30 cellular contexts compared by ENCODE assay signal in the genomic region with DNA sequence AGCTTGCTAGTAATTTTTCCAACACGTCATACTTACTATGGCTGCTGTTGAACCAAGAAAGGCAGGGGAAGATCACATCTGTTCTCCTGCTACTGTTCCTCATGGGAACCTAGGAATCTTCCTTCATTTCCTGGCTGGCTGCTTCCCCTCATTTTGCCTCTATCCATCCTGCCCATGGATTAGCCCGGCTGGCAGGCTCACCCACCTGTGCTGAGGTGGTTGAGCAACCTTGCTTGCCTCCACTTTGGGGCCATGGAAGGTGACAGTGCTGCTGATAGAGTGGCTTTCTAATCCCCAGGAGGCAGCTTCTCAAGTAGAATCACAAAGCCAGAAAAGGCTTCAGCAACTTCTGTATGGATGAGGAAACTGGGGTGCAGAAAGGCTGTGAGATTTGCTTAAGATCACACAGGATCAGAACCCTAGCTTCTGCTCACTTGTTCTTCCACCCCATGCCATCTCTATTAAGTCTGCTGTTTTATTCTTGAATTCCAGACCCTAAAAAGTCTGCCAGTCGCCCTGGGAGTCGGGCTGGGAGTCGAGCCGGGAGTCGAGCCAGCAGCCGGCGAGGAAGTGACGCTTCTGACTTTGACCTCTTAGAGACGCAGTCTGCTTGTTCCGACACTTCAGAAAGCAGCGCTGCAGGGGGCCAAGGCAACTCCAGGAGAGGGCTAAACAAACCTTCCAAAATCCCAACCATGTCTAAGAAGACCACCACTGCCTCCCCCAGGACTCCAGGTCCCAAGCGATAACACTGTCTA. TPM values are rescaled to one million over a fixed set of nuclear protein-coding genes. Genes with fewer than 3 reads are reported as not detected.
DNase-seq lines count a peak whose midpoint lies in the region; ATAC-seq and TF ChIP-seq lines count a peak whose summit lies in the region.
"Had no signal": no experiment of that assay in that cellular context is flagged by ENCODE, and none has a peak within 500 bp of the region (broad histone marks: within the 10 kb centered on the region; RNA-seq: fewer than 3 reads in every experiment).

No MANE protein-coding gene starts in this region.

- H3K27ac ChIP-seq in heart left ventricle (peak overlapping the region in 9 of 12 donors; percentile 3 to 60 (median 31)), substantia nigra (ENCODE audit: low read depth, low read length, poor library complexity, severe bottlenecking) (no peak overlapping the region), left lung (no peak overlapping the region), tibial nerve (no peak overlapping the region)
- H3K27ac ChIP-seq: neural progenitor cell, suprapubic skin had no signal

- H3K27me3 Mint-ChIP-seq in activated CD8-positive, alpha-beta memory T cell treated with anti-CD3 and anti-CD28 coated beads, Interleukin-2, amount 10 ng/mL, durations not matched to agents 7 days and 5 days: peaks cover 3% of the 10 kb centered on the region
- H3K27me3 Mint-ChIP-seq: CD4-positive, alpha-beta T cell; IgD-negative memory B cell had no signal

- WGBS in heart left ventricle, 4 donors: 66 to 81% (median 72%) methylated on average over 14 of the region's 14 CpGs
- 89 to 94% methylated on average over 14 of the region's 14 CpGs for WGBS in tibial nerve, 2 donors

- no peak for TF ChIP-seq CTCF in heart left ventricle (IDR thresholded peaks at IDR 0.05)
- no peak for TF ChIP-seq CTCF in left lung (IDR thresholded peaks at IDR 0.05)
- TF ChIP-seq CTCF in tibial nerve (IDR thresholded peaks at IDR 0.05): no peak

- H3K4me1 ChIP-seq in heart left ventricle (peaks cover 0 to 12% (median 0%) of the 10 kb centered on the region in 12 donors), left lung (peaks cover 0 to 6% of the 10 kb centered on the region in 2 donors), tibial nerve (peaks cover 0 to 7% (median 0%) of the 10 kb centered on the region in 4 donors)
- H3K4me1 ChIP-seq: neural progenitor cell, suprapubic skin had no signal

- no peak for ATAC-seq in activated CD8-positive, alpha-beta memory T cell treated with anti-CD3 and anti-CD28 coated beads, Interleukin-2, amount 10 ng/mL, durations not matched to agents 7 days and 5 days
- peak; percentile 51 to 72 (median 60) for ATAC-seq in heart left ventricle
- ATAC-seq in left lung: no peak
- ATAC-seq: Panc1 had no signal

- CTCF ChIA-PET in activated CD8-positive, alpha-beta memory T cell treated with anti-CD3 and anti-CD28 coated beads, Interleukin-2, amount 10 ng/mL, durations not matched to agents 7 days and 5 days (lab: Charles Lee): interaction anchor here (1.6 kb wide), 1 partner anchor 54 kb away, joined by 5 read pairs; no protein-coding TSS in a partner anchor

- H3K36me3 ChIP-seq in heart left ventricle (peaks cover 0 to 82% (median 77%) of the 10 kb centered on the region in 9 donors), left lung (peaks cover 0 to 78% of the 10 kb centered on the region in 2 donors), tibial nerve (peaks cover 0 to 80% (median under 1%) of the 10 kb centered on the region in 3 donors)

- no peaks in the 10 kb centered on the region for H3K9me3 Mint-ChIP-seq in activated CD8-positive, alpha-beta memory T cell treated with anti-CD3 and anti-CD28 coated beads, Interleukin-2, amount 10 ng/mL, durations not matched to agents 7 days and 5 days (ENCODE audit: low read depth)
- H3K9me3 Mint-ChIP-seq: CD4-positive, alpha-beta T cell; dendritic cell treated with granulocyte-macrophage colony-stimulating factor and Interleukin-4, amounts not matched to agents 40 ng/mL and 50 ng/mL, for 4 days; IgD-negative memory B cell; neural progenitor cell had no signal

- intact Hi-C loops in heart left ventricle (cut with DNase I) (loop anchor here in 3 of 10 donors (10.0 kb wide), 1 partner anchor 50 kb away; no protein-coding TSS in a partner anchor), left lung (cut with DNase I) (no loop called here)

- TF ChIP-seq POLR2A in heart left ventricle (IDR thresholded peaks at IDR 0.05) (no peak), tibial nerve (IDR thresholded peaks at IDR 0.05) (no peak)

- TF ChIP-seq EP300 in tibial nerve (IDR thresholded peaks at IDR 0.05): no peak

- DNase-seq in activated CD8-positive, alpha-beta memory T cell treated with anti-CD3 and anti-CD28 coated beads, Interleukin-2, amount 10 ng/mL, durations not matched to agents 7 days and 5 days: no peak
- no peak for DNase-seq in activated CD8-positive, alpha-beta memory T cell treated with anti-CD3 and anti-CD28 coated beads, Interleukin-2, amount 50 U/mL, for 4 hours
- DNase-seq in heart left ventricle (peak in 4 of 5 donors; percentile 41 to 67 (median 50)), midbrain (lab: John Stamatoyannopoulos, UW) (peak; percentile 44), substantia nigra (lab: John Stamatoyannopoulos, UW) (peak in 28 of 49 donors; percentile 8 to 67 (median 41)), left lung (no peak), tibial nerve (ENCODE audit: low spot score in 2 of 2) (no peak), dedifferentiated amniotic fluid mesenchymal stem cell (ENCODE audit: extremely low spot score) (no peak)
- DNase-seq: activated CD4-positive, CD25-positive, alpha-beta regulatory T cell treated with anti-CD3 and anti-CD28 coated beads, Interleukin-2, amount 50 U/mL, for 72 hours; activated CD8-positive, alpha-beta memory T cell treated with anti-CD3 and anti-CD28 coated beads for 24 hours; activated gamma-delta T cell treated with Interleukin-2 at 50 U/mL for 16 hours; activated T-cell treated with anti-CD3 and anti-CD28 coated beads, Interleukin-2, amount 50 U/mL, for 1 hour; CD4-positive, alpha-beta T cell; DND-41; GF-D8; GOT3; mesenchymal stem cell; MV-4-11; NCI-H146; NCI-H2107; SHP77 treated with DMSO at 0.1 percent for 48 hours; stimulated activated CD4-positive, alpha-beta T cell treated with anti-CD3 and anti-CD28 coated beads, Interleukin-4, amount 100 ng/mL, for 1 hour had no signal

- H3K4me3 ChIP-seq in heart left ventricle (no peak overlapping the region), left lung (no peak overlapping the region), tibial nerve (no peak overlapping the region)
- H3K4me3 ChIP-seq: neural progenitor cell, suprapubic skin had no signal

- H3K36me3 Mint-ChIP-seq in activated CD8-positive, alpha-beta memory T cell treated with anti-CD3 and anti-CD28 coated beads, Interleukin-2, amount 10 ng/mL, durations not matched to agents 7 days and 5 days: peaks cover 48% of the 10 kb centered on the region

- H3K9me3 ChIP-seq in heart left ventricle: no peaks in the 10 kb centered on the region
- no peaks in the 10 kb centered on the region for H3K9me3 ChIP-seq in left lung
- H3K9me3 ChIP-seq in tibial nerve: no peaks in the 10 kb centered on the region
- H3K9me3 ChIP-seq: suprapubic skin had no signal

- peak overlapping the region; percentile 19 for H3K27ac Mint-ChIP-seq in activated CD8-positive, alpha-beta memory T cell treated with anti-CD3 and anti-CD28 coated beads, Interleukin-2, amount 10 ng/mL, durations not matched to agents 7 days and 5 days
- H3K27ac Mint-ChIP-seq: CD4-positive, alpha-beta T cell; dendritic cell treated with granulocyte-macrophage colony-stimulating factor and Interleukin-4, amounts not matched to agents 40 ng/mL and 50 ng/mL, for 4 days; IgD-negative memory B cell; neural progenitor cell; progenitor cell of endocrine pancreas had no signal

- H3K27me3 ChIP-seq in heart left ventricle (peaks cover 0 to under 1% (median 0%) of the 10 kb centered on the region in 9 donors), left lung (peaks cover 0 to 7% of the 10 kb centered on the region in 2 donors), tibial nerve (no peaks in the 10 kb centered on the region)
- H3K27me3 ChIP-seq: suprapubic skin had no signal

- peaks cover 2% of the 10 kb centered on the region for H3K4me1 Mint-ChIP-seq in activated CD8-positive, alpha-beta memory T cell treated with anti-CD3 and anti-CD28 coated beads, Interleukin-2, amount 10 ng/mL, durations not matched to agents 7 days and 5 days

- H3K4me3 Mint-ChIP-seq in activated CD8-positive, alpha-beta memory T cell treated with anti-CD3 and anti-CD28 coated beads, Interleukin-2, amount 10 ng/mL, durations not matched to agents 7 days and 5 days: no peak overlapping the region
- H3K4me3 Mint-ChIP-seq: CD4-positive, alpha-beta T cell; dendritic cell treated with granulocyte-macrophage colony-stimulating factor and Interleukin-4, amounts not matched to agents 40 ng/mL and 50 ng/mL, for 4 days; IgD-negative memory B cell; neural progenitor cell had no signal

RNA-seq across cellular contexts. Expression of gene BMP8A, which starts 6.2 kb away (rescaled TPM):
- not detected for total RNA-seq in activated CD8-positive, alpha-beta memory T cell treated with anti-CD3 and anti-CD28 coated beads, Interleukin-2, amount 10 ng/mL, durations not matched to agents 7 days and 5 days
- total RNA-seq in heart left ventricle: 1 to 10 TPM in 3 of 9 donors, under 1 TPM in 5, not detected in 1; 0.22 to 2.4 (median 0.78) TPM
- polyA plus RNA-seq in heart left ventricle: under 1 TPM in 1 of 2 donors, not detected in 1; 0.43 TPM
- total RNA-seq in left lung: under 1 TPM; 0.73 to 0.82 TPM
- total RNA-seq in tibial nerve: 1 to 10 TPM; 2.7 to 9.6 (median 7.0) TPM
- total RNA-seq: CD4-positive, alpha-beta T cell; T-helper 2 cell treated with Interferon-gamma antibody and Interleukin-4, amounts not matched to agents 100 ng/mL and 5 ng/mL, for 36 hours had no signal
- polyA plus RNA-seq: esophagus had no signal

Comparison
In these comparisons a context has a peak if more than half of its experiments do, and no peak if none do; other contexts are left out.
1. ATAC-seq: peak in heart left ventricle (4 of 4); none in activated CD8-positive, alpha-beta memory T cell treated with anti-CD3 and anti-CD28 coated beads, Interleukin-2, amount 10 ng/mL, durations not matched to agents 7 days and 5 days (single experiment) and left lung (single experiment).
2. DNase-seq: peak in heart left ventricle (4 of 5), midbrain (single experiment) and substantia nigra (28 of 49); none in activated CD8-positive, alpha-beta memory T cell treated with anti-CD3 and anti-CD28 coated beads, Interleukin-2, amount 10 ng/mL, durations not matched to agents 7 days and 5 days (single experiment), activated CD8-positive, alpha-beta memory T cell treated with anti-CD3 and anti-CD28 coated beads, Interleukin-2, amount 50 U/mL, for 4 hours (single experiment), left lung (0 of 2), tibial nerve (0 of 2) and dedifferentiated amniotic fluid mesenchymal stem cell (single experiment).
3. H3K27ac ChIP-seq: peak in heart left ventricle (9 of 12); none in substantia nigra (single experiment), left lung (0 of 2) and tibial nerve (0 of 4).